Comparison of ENCODE assay signal across 8 cellular contexts in genomic region chr22:29073618-29074275, GRCh38. TPM values are rescaled to one million over a fixed set of nuclear protein-coding genes. Genes with fewer than 3 reads are reported as not detected.
DNase-seq lines count a peak whose midpoint lies in the region; ATAC-seq and TF ChIP-seq lines count a peak whose summit lies in the region.

No MANE protein-coding gene starts in this region.

- H3K9me3 Mint-ChIP-seq in activated T-cell treated with anti-CD3 and anti-CD28 coated beads, Interleukin-2, amount 50 U/mL, for 4 hours, result no peaks in the 10 kb centered on the region

- TF ChIP-seq CTCF in foreskin keratinocyte (conservative IDR thresholded peaks at IDR 0.05) (peak; percentile 35), omental fat pad (IDR thresholded peaks at IDR 0.05) (no peak)

- DNase-seq in NCI-H146 (lab: John Stamatoyannopoulos, UW) (peak; percentile 17), NCI-H146 treated with DMSO at 0.1 percent for 48 hours (lab: John Stamatoyannopoulos, UW; ENCODE audit: unreplicated experiment) (no peak), foreskin keratinocyte (peak in 1 of 2 donors; percentile 38), omental fat pad (ENCODE audit: low spot score) (no peak), epidermal melanocyte (ENCODE audit: insufficient read length, low spot score) (no peak), activated gamma-delta T cell (lab: John Stamatoyannopoulos, UW) (no peak)
- peak; percentile 20 for DNase-seq in activated T-cell treated with anti-CD3 and anti-CD28 coated beads, Interleukin-2, amount 50 U/mL, for 4 hours

- no peak for ATAC-seq in activated T-cell treated with anti-CD3 and anti-CD28 coated beads, Interleukin-2, amount 50 U/mL, for 4 hours
- ATAC-seq in foreskin keratinocyte, result peak; percentile 22
- ATAC-seq in omental fat pad (ENCODE audit: low FRiP score), result peak; percentile 48
- no peak for ATAC-seq in GM19452 (IDR thresholded peaks at IDR 0.05; ENCODE audit: unreplicated experiment)

- H3K4me1 ChIP-seq in foreskin keratinocyte, result peaks cover 17% of the 10 kb centered on the region

- H3K27me3 Mint-ChIP-seq in activated T-cell treated with anti-CD3 and anti-CD28 coated beads, Interleukin-2, amount 50 U/mL, for 4 hours (ENCODE audit: low read depth), result peaks cover 61% of the 10 kb centered on the region

- peak overlapping the region; percentile 42 for H3K27ac ChIP-seq in foreskin keratinocyte

- H3K4me1 Mint-ChIP-seq in activated T-cell treated with anti-CD3 and anti-CD28 coated beads, Interleukin-2, amount 50 U/mL, for 4 hours (ENCODE audit: low read depth), result peaks cover 22% of the 10 kb centered on the region

- peak overlapping the region; percentile 46 for H3K4me3 Mint-ChIP-seq in activated T-cell treated with anti-CD3 and anti-CD28 coated beads, Interleukin-2, amount 50 U/mL, for 4 hours

- H3K36me3 Mint-ChIP-seq in activated T-cell treated with anti-CD3 and anti-CD28 coated beads, Interleukin-2, amount 50 U/mL, for 4 hours (ENCODE audit: insufficient read depth), result peaks cover 2% of the 10 kb centered on the region

- H3K27me3 ChIP-seq in foreskin keratinocyte, result no peaks in the 10 kb centered on the region

RNA-seq across cellular contexts. Expression of gene KREMEN1, which starts 0.9 kb away (rescaled TPM):
- under 1 TPM; 0.03 to 0.33 (median 0.03) TPM for total RNA-seq in activated T-cell treated with anti-CD3 and anti-CD28 coated beads, Interleukin-2, amount 50 U/mL, for 4 hours
- 19.3 and 24.0 TPM in 2 replicates for total RNA-seq in foreskin keratinocyte
- 8.1 and 10.6 TPM in 2 replicates for polyA plus RNA-seq in foreskin keratinocyte
- 10 to 100 TPM; 11.1 to 23.8 (median 13.9) TPM for total RNA-seq in omental fat pad

RNA-seq across cellular contexts. Expression of gene C22orf31, which starts 12.1 kb away (rescaled TPM):
- total RNA-seq in activated T-cell treated with anti-CD3 and anti-CD28 coated beads, Interleukin-2, amount 50 U/mL, for 4 hours, result not detected
- total RNA-seq in foreskin keratinocyte, result not detected in 2 replicates
- polyA plus RNA-seq in foreskin keratinocyte, result not detected in 2 replicates
- total RNA-seq in omental fat pad, result not detected

Comparison
In these comparisons a context has a peak if more than half of its experiments do, and no peak if none do; other contexts are left out.
1. DNase-seq: peak in NCI-H146 (single experiment) and activated T-cell treated with anti-CD3 and anti-CD28 coated beads, Interleukin-2, amount 50 U/mL, for 4 hours (single experiment); none in NCI-H146 treated with DMSO at 0.1 percent for 48 hours (single experiment), omental fat pad (single experiment), epidermal melanocyte (single experiment) and activated gamma-delta T cell (single experiment).
2. ATAC-seq: peak in foreskin keratinocyte (single experiment) and omental fat pad (single experiment); none in activated T-cell treated with anti-CD3 and anti-CD28 coated beads, Interleukin-2, amount 50 U/mL, for 4 hours (0 of 2) and GM19452 (single experiment).
3. RNA of gene KREMEN1, which starts 0.9 kb away (total RNA-seq): 19.3 to 24.0 TPM in foreskin keratinocyte and 11.1 to 23.8 TPM in omental fat pad; 0.03 to 0.33 TPM in activated T-cell treated with anti-CD3 and anti-CD28 coated beads, Interleukin-2, amount 50 U/mL, for 4 hours; every median in the first group is over 4 times any median in the second.